Comparison of ENCODE assay signal across 25 cellular contexts in the genomic region with DNA sequence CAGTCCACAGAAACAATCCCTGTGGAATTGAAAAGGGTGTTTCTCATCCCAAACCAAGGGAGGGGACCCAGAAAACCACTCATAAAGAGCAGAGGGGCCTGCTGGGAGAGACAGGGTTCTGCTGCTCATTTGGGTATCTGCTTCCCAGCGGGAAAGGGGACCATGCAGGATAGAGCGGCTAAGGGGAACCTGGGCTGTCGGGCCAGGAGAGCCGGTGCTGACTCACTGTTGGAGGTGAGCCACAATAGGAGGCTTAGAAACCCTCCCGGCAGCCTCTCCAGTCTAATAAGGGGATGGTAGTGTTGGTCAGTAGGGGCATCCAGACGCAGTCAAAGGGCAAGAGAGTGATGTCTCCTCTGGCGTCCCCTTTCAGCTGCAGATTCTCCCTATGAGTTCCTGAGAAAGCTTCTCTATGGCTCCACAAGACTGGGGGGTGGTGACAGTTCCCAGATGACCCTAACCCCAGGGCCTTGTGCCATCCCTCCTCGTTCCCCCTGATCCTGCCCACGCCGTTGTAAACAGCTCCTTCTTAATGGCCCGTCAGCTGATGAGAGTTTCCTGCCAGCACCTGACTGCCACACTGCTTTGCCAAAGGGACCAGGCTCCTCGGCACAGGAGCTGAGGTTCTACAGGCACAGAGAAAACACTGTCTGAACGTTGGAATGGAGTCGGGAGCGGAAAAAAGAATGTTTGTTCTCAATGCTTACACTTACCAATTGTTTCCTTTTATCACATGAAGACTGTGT.
"Had no signal": no experiment of that assay in that cellular context is flagged by ENCODE, and none has a peak within 500 bp of the region (broad histone marks: within the 10 kb centered on the region; RNA-seq: fewer than 3 reads in every experiment).

No MANE protein-coding gene starts in this region.

- DNase-seq: activated CD4-positive, alpha-beta T cell treated with anti-CD3 and anti-CD28 coated beads for 48 hours; activated CD4-positive, alpha-beta T cell treated with anti-CD3 and anti-CD28 coated beads, Interleukin-2, amount 50 U/mL, for 48 hours; activated CD4-positive, CD25-positive, alpha-beta regulatory T cell treated with anti-CD3 and anti-CD28 coated beads, Interleukin-2, amount 50 U/mL, for 72 hours; activated CD8-positive, alpha-beta memory T cell treated with anti-CD3 and anti-CD28 coated beads, Interleukin-2, amount 10 ng/mL, durations not matched to agents 7 days and 5 days; activated effector memory CD4-positive, alpha-beta T cell treated with anti-CD3 and anti-CD28 coated beads, Interleukin-2, amount 50 U/mL, for 16 hours; activated naive CD4-positive, alpha-beta T cell treated with Interleukin-2 at 50 U/mL for 16 hours; activated naive CD8-positive, alpha-beta T cell treated with anti-CD3 and anti-CD28 coated beads, Interleukin-2, amount 50 U/mL, for 24 hours; activated T-cell treated with anti-CD3 and anti-CD28 coated beads, Interleukin-2, amount 50 U/mL, for 24 hours; Kasumi-1; KBM-7; NCI-H1092; NCI-H1417 treated with DMSO at 0.1 percent for 48 hours; NCI-H1694; NCI-H2029; NCI-H345; NCI-H510A treated with DMSO at 0.1 percent for 48 hours; NCI-H69; PC-3; SHP77; T-helper 17 cell; T-helper 9 cell had no signal

- H3K27me3 Mint-ChIP-seq: activated CD8-positive, alpha-beta memory T cell treated with anti-CD3 and anti-CD28 coated beads, Interleukin-2, amount 10 ng/mL, durations not matched to agents 7 days and 5 days; activated naive CD8-positive, alpha-beta T cell treated with anti-CD3 and anti-CD28 coated beads, Interleukin-2, amount 50 U/mL, for 24 hours; activated T-cell treated with anti-CD3 and anti-CD28 coated beads, Interleukin-2, amount 50 U/mL, for 24 hours; brain; T-helper 17 cell had no signal

- H3K4me3 Mint-ChIP-seq: activated CD8-positive, alpha-beta memory T cell treated with anti-CD3 and anti-CD28 coated beads, Interleukin-2, amount 10 ng/mL, durations not matched to agents 7 days and 5 days; activated naive CD8-positive, alpha-beta T cell treated with anti-CD3 and anti-CD28 coated beads, Interleukin-2, amount 50 U/mL, for 24 hours; activated T-cell treated with anti-CD3 and anti-CD28 coated beads, Interleukin-2, amount 50 U/mL, for 24 hours; brain; T-helper 17 cell; WTC11 had no signal

- H3K27ac Mint-ChIP-seq: activated CD8-positive, alpha-beta memory T cell treated with anti-CD3 and anti-CD28 coated beads, Interleukin-2, amount 10 ng/mL, durations not matched to agents 7 days and 5 days; activated naive CD4-positive, alpha-beta T cell treated with anti-CD3 and anti-CD28 coated beads, Interleukin-2, amount 50 U/mL, for 72 hours; activated naive CD8-positive, alpha-beta T cell treated with anti-CD3 and anti-CD28 coated beads, Interleukin-2, amount 50 U/mL, for 24 hours; activated T-cell treated with anti-CD3 and anti-CD28 coated beads, Interleukin-2, amount 50 U/mL, for 24 hours; brain; T-helper 17 cell; WTC11 had no signal

- H3K4me3 ChIP-seq: SJSA1 had no signal

- H3K27me3 ChIP-seq: SJSA1 had no signal

- H3K36me3 ChIP-seq: SJSA1 had no signal

- H3K27ac ChIP-seq: SJSA1 had no signal

- ATAC-seq: activated CD8-positive, alpha-beta memory T cell treated with anti-CD3 and anti-CD28 coated beads, Interleukin-2, amount 10 ng/mL, durations not matched to agents 7 days and 5 days; activated naive CD4-positive, alpha-beta T cell treated with anti-CD3 and anti-CD28 coated beads, Interleukin-2, amount 50 U/mL, for 72 hours; activated naive CD8-positive, alpha-beta T cell treated with anti-CD3 and anti-CD28 coated beads, Interleukin-2, amount 50 U/mL, for 24 hours; PC-3; T-helper 17 cell; WTC11 had no signal

- H3K9me3 ChIP-seq: SJSA1 had no signal

- H3K4me1 ChIP-seq: SJSA1 had no signal

- H3K36me3 Mint-ChIP-seq: activated CD8-positive, alpha-beta memory T cell treated with anti-CD3 and anti-CD28 coated beads, Interleukin-2, amount 10 ng/mL, durations not matched to agents 7 days and 5 days; brain had no signal

- H3K4me1 Mint-ChIP-seq: activated CD8-positive, alpha-beta memory T cell treated with anti-CD3 and anti-CD28 coated beads, Interleukin-2, amount 10 ng/mL, durations not matched to agents 7 days and 5 days; activated naive CD8-positive, alpha-beta T cell treated with anti-CD3 and anti-CD28 coated beads, Interleukin-2, amount 50 U/mL, for 24 hours; brain; T-helper 17 cell had no signal
